Comparison of ENCODE assay signal across 20 cellular contexts in genomic region chr12:21710944-21711343, GRCh38. TPM values are rescaled to one million over a fixed set of nuclear protein-coding genes. Genes with fewer than 3 reads are reported as not detected.
DNase-seq lines count a peak whose midpoint lies in the region; ATAC-seq, FAIRE-seq and TF ChIP-seq lines count a peak whose summit lies in the region.
"Had no signal": no experiment of that assay in that cellular context is flagged by ENCODE, and none has a peak within 500 bp of the region (broad histone marks: within the 10 kb centered on the region; RNA-seq: fewer than 3 reads in every experiment).

No MANE protein-coding gene starts in this region.

- 0 out of 2 replicates have a peak, but pooled peaks cover 7% of the 10 kb centered on the region for H3F3A ChIP-seq in GM23248 (ENCODE audit: insufficient read depth)

- DNase-seq in GM23248 = peak; percentile 79
- no peak for DNase-seq in GM12878 (ENCODE audit: low read depth, low spot score)
- DNase-seq in psoas muscle = no peak
- DNase-seq in endothelial cell (ENCODE audit: low spot score) = no peak
- DNase-seq: activated CD4-positive, alpha-beta memory T cell treated with anti-CD3 and anti-CD28 coated beads, Interleukin-2, amount 10 ng/mL, durations not matched to agents 7 days and 5 days; activated gamma-delta T cell; DND-41; KG1; kidney glomerular epithelial cell; naive B cell; NCI-H1436 treated with DMSO at 0.1 percent for 48 hours; NCI-H526 treated with DMSO at 0.1 percent for 48 hours; SIG-M5; stimulated activated naive CD4-positive, alpha-beta T cell treated with Interleukin-2 at 50 U/mL for 16 hours had no signal

- no peaks in the 10 kb centered on the region for H3K9me2 ChIP-seq in GM23248 (ENCODE audit: insufficient read depth)

- ATAC-seq in GM18511 (IDR thresholded peaks at IDR 0.05; ENCODE audit: unreplicated experiment) (peak; percentile 72), GM12878 (peak; percentile 50; the same call in 2 of the 3 replicates), HG02852 (IDR thresholded peaks at IDR 0.05; ENCODE audit: unreplicated experiment) (no peak), psoas muscle (no peak), GM21360 (IDR thresholded peaks at IDR 0.05; ENCODE audit: unreplicated experiment) (no peak)
- ATAC-seq: gastroesophageal sphincter had no signal

- H3K4me3 Mint-ChIP-seq in nephron = no peak overlapping the region
- H3K4me3 Mint-ChIP-seq in endothelial cell (ENCODE audit: unreplicated experiment) = no peak overlapping the region
- H3K4me3 Mint-ChIP-seq: activated CD4-positive, alpha-beta memory T cell treated with anti-CD3 and anti-CD28 coated beads, Interleukin-2, amount 10 ng/mL, durations not matched to agents 7 days and 5 days; naive B cell had no signal

- SMC1A ChIA-PET in GM12878 (lab: Charles Lee; ENCODE audit: uncharacterized antibody, unreplicated experiment) = interaction anchor here (0.6 to 0.9 kb wide), 4 partner anchors 13 to 308 kb away, joined by 3 to 4 read pairs (median 4); no protein-coding TSS in a partner anchor

- H3K27me3 ChIP-seq in GM23248 (replicated peaks; ENCODE audit: insufficient read depth) (no peaks in the 10 kb centered on the region), GM12878 (replicated peaks in 1 of 2; ENCODE audit: control insufficient read depth in 2 of 2, insufficient read depth in 2 of 2, low read length in 1 of 2) (no peaks in the 10 kb centered on the region), psoas muscle (ENCODE audit: insufficient read depth in 3 of 3, low read length in 2 of 3) (no peaks in the 10 kb centered on the region)
- H3K27me3 ChIP-seq: BLaER1, gastroesophageal sphincter had no signal

- H3K36me3 Mint-ChIP-seq in nephron (ENCODE audit: low read depth) (no peaks in the 10 kb centered on the region), endothelial cell (ENCODE audit: low read depth, unreplicated experiment) (no peaks in the 10 kb centered on the region)
- H3K36me3 Mint-ChIP-seq: naive B cell had no signal

- H3K27me3 Mint-ChIP-seq in nephron (ENCODE audit: low read depth) (no peaks in the 10 kb centered on the region), endothelial cell (ENCODE audit: unreplicated experiment) (no peaks in the 10 kb centered on the region)

- CTCF ChIA-PET in GM12878 (lab: Yijun Ruan, JAX) = interaction anchor here (3.9 kb wide), 1 partner anchor 13 kb away, joined by 35 read pairs; no protein-coding TSS in a partner anchor

- peak overlapping the region; percentile 68 for H2AFZ ChIP-seq in GM23248
- no peak overlapping the region for H2AFZ ChIP-seq in GM12878 (ENCODE audit: control insufficient read depth, low read depth, low read length)

- H3K9me3 Mint-ChIP-seq in nephron = peaks cover 5% of the 10 kb centered on the region
- H3K9me3 Mint-ChIP-seq in endothelial cell (ENCODE audit: unreplicated experiment) = no peaks in the 10 kb centered on the region
- H3K9me3 Mint-ChIP-seq: activated CD4-positive, alpha-beta memory T cell treated with anti-CD3 and anti-CD28 coated beads, Interleukin-2, amount 10 ng/mL, durations not matched to agents 7 days and 5 days; naive B cell had no signal

- H3K4me1 Mint-ChIP-seq in nephron = peaks cover 30% of the 10 kb centered on the region
- peaks cover 15% of the 10 kb centered on the region for H3K4me1 Mint-ChIP-seq in endothelial cell (ENCODE audit: unreplicated experiment)
- H3K4me1 Mint-ChIP-seq: naive B cell had no signal

- H3K27ac Mint-ChIP-seq in nephron (peak overlapping the region; percentile 84 to 95 (median 86)), endothelial cell (ENCODE audit: unreplicated experiment) (no peak overlapping the region)
- H3K27ac Mint-ChIP-seq: activated CD4-positive, alpha-beta memory T cell treated with anti-CD3 and anti-CD28 coated beads, Interleukin-2, amount 10 ng/mL, durations not matched to agents 7 days and 5 days had no signal

- peak overlapping the region; percentile 63 for H3K4me2 ChIP-seq in GM23248 (ENCODE audit: unreplicated experiment)
- H3K4me2 ChIP-seq in GM12878 (ENCODE audit: control insufficient read depth, insufficient read depth) = no peak overlapping the region
- H3K4me2 ChIP-seq: BLaER1 had no signal

- no peak for TF ChIP-seq EP300 in GM12878 (IDR thresholded peaks at IDR 0.05; ENCODE audit: borderline replicate concordance in 1 of 2, control insufficient read depth in 1 of 2, low read depth in 2 of 2, low read length in 2 of 2)

- POLR2A ChIA-PET in GM12878 (lab: Charles Lee) = no interaction called here

- no peaks in the 10 kb centered on the region for H4K20me1 ChIP-seq in GM23248 (ENCODE audit: insufficient read depth)
- H4K20me1 ChIP-seq in GM12878 (ENCODE audit: control insufficient read depth, insufficient read depth) = no peaks in the 10 kb centered on the region
- H4K20me1 ChIP-seq: BLaER1 had no signal

- in situ Hi-C loops in GM23248 (cut with MboI) = no loop called here
- in situ Hi-C loops in GM12878 (cut with MboI) = no loop called here

- intact Hi-C loops in GM12878 (cut with micrococcal nuclease; ENCODE audit: unreplicated experiment) = no loop called here
- intact Hi-C loops in psoas muscle (cut with DNase I) = no loop called here

- H3K79me2 ChIP-seq in GM23248 (ENCODE audit: insufficient read depth) = no peaks in the 10 kb centered on the region
- H3K79me2 ChIP-seq in GM12878 (ENCODE audit: control insufficient read depth, insufficient read depth, low read length) = no peaks in the 10 kb centered on the region

- H3K36me3 ChIP-seq in GM23248 (ENCODE audit: low read depth) (no peaks in the 10 kb centered on the region), GM12878 (ENCODE audit: control insufficient read depth in 2 of 2, insufficient read depth in 2 of 2, low read length in 1 of 2) (no peaks in the 10 kb centered on the region), psoas muscle (ENCODE audit: insufficient read depth in 1 of 2, low read depth in 1 of 2) (no peaks in the 10 kb centered on the region)
- H3K36me3 ChIP-seq: BLaER1, gastroesophageal sphincter had no signal

- H3K9ac ChIP-seq in GM23248 = peak overlapping the region; percentile 22; the same call in 1 of the 2 replicates
- H3K9ac ChIP-seq in GM12878 (ENCODE audit: control insufficient read depth, insufficient read depth, low read length) = no peak overlapping the region
- H3K9ac ChIP-seq: BLaER1 had no signal

- TF ChIP-seq CTCF in GM12878 (IDR thresholded peaks at IDR 0.05 in 2 of 3, conservative IDR thresholded peaks at IDR 0.05 in 1 of 3; ENCODE audit: control insufficient read depth in 2 of 3, extremely low read depth in 1 of 3, insufficient read depth in 1 of 3, low read depth in 3 of 3, low read length in 3 of 3) (no peak), nephron (IDR thresholded peaks at IDR 0.05; ENCODE audit: unreplicated experiment in 3 of 3) (no peak), psoas muscle (IDR thresholded peaks at IDR 0.05) (no peak), endothelial cell (IDR thresholded peaks at IDR 0.05; ENCODE audit: unreplicated experiment) (no peak)

- no peak overlapping the region for H3K4me3 ChIP-seq in GM23248
- H3K4me3 ChIP-seq in GM12878 = no peak overlapping the region
- no peak overlapping the region for H3K4me3 ChIP-seq in psoas muscle
- H3K4me3 ChIP-seq: BLaER1, gastroesophageal sphincter had no signal

- 28 to 40% methylated on average over 2 of the region's 2 CpGs for WGBS in GM23248 (ENCODE audit: low coverage in 1 of 2, low lambda C conversion rate in 2 of 2, missing lambda C conversion rate in 2 of 2), 2 experiments
- 69% methylated on average over 2 of the region's 2 CpGs for WGBS in GM12878 (ENCODE audit: insufficient coverage, insufficient replicate concordance, low lambda C conversion rate, missing lambda C conversion rate)
- 37 to 52% (median 48%) methylated on average over 2 of the region's 2 CpGs for whole genome bisulfite sequencing in psoas muscle, 3 donors

- FAIRE-seq in GM12878 (lab: Jason Lieb, UNC) = no peak

- H3K27ac ChIP-seq in GM23248 = peak overlapping the region; percentile 30; the same call in 1 of the 2 replicates
- no peak overlapping the region for H3K27ac ChIP-seq in GM12878 (ENCODE audit: control insufficient read depth, insufficient read depth)
- no peak overlapping the region for H3K27ac ChIP-seq in psoas muscle
- H3K27ac ChIP-seq: BLaER1 had no signal

- no peak for TF ChIP-seq RAD21 in GM12878 (IDR thresholded peaks at IDR 0.05; ENCODE audit: insufficient read depth, low read depth, low read length)

- RAD21 ChIA-PET in GM12878 (lab: Charles Lee; ENCODE audit: unreplicated experiment) = interaction anchor here (0.7 kb wide), 1 partner anchor 13 kb away, joined by 3 read pairs; no protein-coding TSS in a partner anchor

- H3K9me3 ChIP-seq in GM23248 (ENCODE audit: low read depth) = no peaks in the 10 kb centered on the region
- no peaks in the 10 kb centered on the region for H3K9me3 ChIP-seq in GM12878 (replicated peaks; ENCODE audit: control insufficient read depth, insufficient read depth, low read length)
- no peaks in the 10 kb centered on the region for H3K9me3 ChIP-seq in psoas muscle
- H3K9me3 ChIP-seq: BLaER1, gastroesophageal sphincter had no signal

- no peak for TF ChIP-seq POLR2A in GM12878 (IDR thresholded peaks at IDR 0.05; ENCODE audit: low read depth, low read length)

- no TSS peak for BruUV-seq in GM12878 (replicated peaks; lab: Mats Ljungman, UMichigan)

- H3K4me1 ChIP-seq in GM23248 (ENCODE audit: insufficient read depth) (peaks cover 18% of the 10 kb centered on the region), GM12878 (ENCODE audit: control insufficient read depth, insufficient read depth, low read length) (no peaks in the 10 kb centered on the region), psoas muscle (no peaks in the 10 kb centered on the region)
- H3K4me1 ChIP-seq: BLaER1 had no signal

RNA-seq across cellular contexts. Expression of gene LDHB, which starts 53.3 kb away (rescaled TPM):
- 464 and 478 TPM in 2 replicates for total RNA-seq in GM23248 (2014; rRNA removed; shearing (Covaris generic))
- polyA plus RNA-seq in GM23248 (2016; fragmentation: Nextera tagmentation; extraction: Ambion mirVana) = 497 and 508 TPM in 2 replicates
- 182 and 191 TPM in 2 replicates for total RNA-seq in GM12878 (2013; cell fraction: nucleolus; rRNA removed)
- 800 and 1,059 TPM in 2 replicates for total RNA-seq in GM12878 (2014; rRNA removed)
- total RNA-seq in GM12878 (2014; rRNA removed; fragmentation: Illumina TruSeq; extraction: Trizol) = 1,225 and 1,228 TPM in 2 replicates
- total RNA-seq in GM12878 (2021) = 1,270 and 1,289 TPM in 2 replicates
- polyA plus RNA-seq in GM12878 (2011; ENCODE audit: low read depth) = 1,011 TPM
- 1,442 and 2,024 TPM in 2 replicates for polyA plus RNA-seq in GM12878 (2011; rRNA removed)
- 546 and 722 TPM in 2 replicates for polyA plus RNA-seq in GM12878 (2011; cell fraction: cytosol; rRNA removed)
- polyA plus RNA-seq in GM12878 (2011; cell fraction: nucleus; rRNA removed) = 395 and 515 TPM in 2 replicates
- polyA plus RNA-seq in GM12878 (2012) = 1,044 and 1,064 TPM in 2 replicates
- polyA plus RNA-seq in GM12878 (2014; fragmentation: Illumina TruSeq; extraction: Trizol) = 1,254 and 1,609 TPM in 2 replicates
- 1,000 to 10,000 TPM; 3,645 to 3,692 TPM for polyA plus RNA-seq in GM12878 (2014; fragmentation: Nextera tagmentation; extraction: Ambion mirVana)
- polyA plus RNA-seq in GM12878 (2014; rRNA removed) = 902 and 986 TPM in 2 replicates
- 1,000 to 10,000 TPM; 1,711 to 1,747 TPM for polyA plus RNA-seq in GM12878 (2016; fragmentation: Nextera tagmentation; extraction: Ambion mirVana)
- polyA minus RNA-seq in GM12878 (2011; rRNA and poly(A)+ RNA removed) = 628 and 1,062 TPM in 2 replicates
- polyA minus RNA-seq in GM12878 (2011; cell fraction: cytosol; rRNA and poly(A)+ RNA removed) = 221 and 296 TPM in 2 replicates
- polyA minus RNA-seq in GM12878 (2011; cell fraction: nucleus; rRNA and poly(A)+ RNA removed) = 86.6 and 128 TPM in 2 replicates
- total RNA-seq in psoas muscle = 100 to 1,000 TPM in 3 of 4 donors, 10 to 100 TPM in 1; 71.6 to 616 (median 350) TPM
- polyA plus RNA-seq in psoas muscle = 100 to 1,000 TPM; 156 to 403 (median 231) TPM
- 506 TPM for total RNA-seq in endothelial cell (ENCODE audit: unreplicated experiment)

Comparison
In these comparisons a context has a peak if more than half of its experiments do, and no peak if none do; other contexts are left out.
1. ATAC-seq: peak in GM18511 (single experiment) and GM12878 (single experiment); none in HG02852 (single experiment), psoas muscle (0 of 4) and GM21360 (single experiment).